In the genomic region with DNA sequence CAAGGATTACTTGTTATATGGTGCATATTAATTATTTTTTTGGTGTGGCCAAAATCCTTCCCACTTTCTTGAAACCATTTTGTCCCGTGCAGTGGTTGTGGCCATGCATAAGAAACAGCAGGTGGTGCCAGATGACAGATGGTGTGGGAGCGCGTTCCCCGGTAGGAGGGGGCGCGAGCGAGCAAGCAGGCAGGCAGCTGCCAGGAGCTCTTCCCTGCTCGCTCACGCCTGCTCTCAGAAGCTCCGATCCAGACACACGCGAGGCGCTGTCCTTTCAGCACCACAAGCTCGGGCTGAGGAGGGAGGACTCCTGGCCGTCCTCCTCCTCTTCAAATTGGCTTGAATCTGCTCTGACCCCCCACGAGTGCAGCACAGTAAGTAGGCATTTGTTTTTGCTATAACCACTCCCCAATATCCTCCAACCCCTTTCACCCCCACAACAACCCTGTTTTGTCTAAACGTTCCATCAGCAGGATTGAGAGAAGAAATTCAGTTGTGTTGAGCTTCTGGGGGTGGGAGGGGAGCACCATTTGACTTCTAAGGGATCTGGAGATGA, we compare ENCODE assay signal across 2 cellular contexts.
TF ChIP-seq lines count a peak whose summit lies in the region.

A gene (plus strand): TSS at position 237 of the 556 bp plus-strand sequence. CDS start 1,050 bp downstream, outside the sequence.

TF ChIP-seq in A549, 52 proteins besides CTCF, POLR2A, EP300 and RAD21 (continued from another document):
- TF ChIP-seq, protein P1, sequence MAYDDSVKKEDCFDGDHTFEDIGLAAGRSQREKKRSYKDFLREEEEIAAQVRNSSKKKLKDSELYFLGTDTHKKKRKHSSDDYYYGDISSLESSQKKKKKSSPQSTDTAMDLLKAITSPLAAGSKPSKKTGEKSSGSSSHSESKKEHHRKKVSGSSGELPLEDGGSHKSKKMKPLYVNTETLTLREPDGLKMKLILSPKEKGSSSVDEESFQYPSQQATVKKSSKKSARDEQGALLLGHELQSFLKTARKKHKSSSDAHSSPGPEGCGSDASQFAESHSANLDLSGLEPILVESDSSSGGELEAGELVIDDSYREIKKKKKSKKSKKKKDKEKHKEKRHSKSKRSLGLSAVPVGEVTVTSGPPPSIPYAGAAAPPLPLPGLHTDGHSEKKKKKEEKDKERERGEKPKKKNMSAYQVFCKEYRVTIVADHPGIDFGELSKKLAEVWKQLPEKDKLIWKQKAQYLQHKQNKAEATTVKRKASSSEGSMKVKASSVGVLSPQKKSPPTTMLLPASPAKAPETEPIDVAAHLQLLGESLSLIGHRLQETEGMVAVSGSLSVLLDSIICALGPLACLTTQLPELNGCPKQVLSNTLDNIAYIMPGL (CRISPR knock-in tag; IDR thresholded peaks at IDR 0.05; ENCODE audit: borderline replicate concordance) = no peak
- peak; percentile 90 for TF ChIP-seq SMC3 (IDR thresholded peaks at IDR 0.05)
- TF ChIP-seq, protein P2, sequence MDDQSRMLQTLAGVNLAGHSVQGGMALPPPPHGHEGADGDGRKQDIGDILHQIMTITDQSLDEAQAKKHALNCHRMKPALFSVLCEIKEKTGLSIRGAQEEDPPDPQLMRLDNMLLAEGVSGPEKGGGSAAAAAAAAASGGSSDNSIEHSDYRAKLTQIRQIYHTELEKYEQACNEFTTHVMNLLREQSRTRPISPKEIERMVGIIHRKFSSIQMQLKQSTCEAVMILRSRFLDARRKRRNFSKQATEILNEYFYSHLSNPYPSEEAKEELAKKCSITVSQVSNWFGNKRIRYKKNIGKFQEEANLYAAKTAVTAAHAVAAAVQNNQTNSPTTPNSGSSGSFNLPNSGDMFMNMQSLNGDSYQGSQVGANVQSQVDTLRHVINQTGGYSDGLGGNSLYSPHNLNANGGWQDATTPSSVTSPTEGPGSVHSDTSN (IDR thresholded peaks at IDR 0.05) = no peak
- TF ChIP-seq, protein P3, sequence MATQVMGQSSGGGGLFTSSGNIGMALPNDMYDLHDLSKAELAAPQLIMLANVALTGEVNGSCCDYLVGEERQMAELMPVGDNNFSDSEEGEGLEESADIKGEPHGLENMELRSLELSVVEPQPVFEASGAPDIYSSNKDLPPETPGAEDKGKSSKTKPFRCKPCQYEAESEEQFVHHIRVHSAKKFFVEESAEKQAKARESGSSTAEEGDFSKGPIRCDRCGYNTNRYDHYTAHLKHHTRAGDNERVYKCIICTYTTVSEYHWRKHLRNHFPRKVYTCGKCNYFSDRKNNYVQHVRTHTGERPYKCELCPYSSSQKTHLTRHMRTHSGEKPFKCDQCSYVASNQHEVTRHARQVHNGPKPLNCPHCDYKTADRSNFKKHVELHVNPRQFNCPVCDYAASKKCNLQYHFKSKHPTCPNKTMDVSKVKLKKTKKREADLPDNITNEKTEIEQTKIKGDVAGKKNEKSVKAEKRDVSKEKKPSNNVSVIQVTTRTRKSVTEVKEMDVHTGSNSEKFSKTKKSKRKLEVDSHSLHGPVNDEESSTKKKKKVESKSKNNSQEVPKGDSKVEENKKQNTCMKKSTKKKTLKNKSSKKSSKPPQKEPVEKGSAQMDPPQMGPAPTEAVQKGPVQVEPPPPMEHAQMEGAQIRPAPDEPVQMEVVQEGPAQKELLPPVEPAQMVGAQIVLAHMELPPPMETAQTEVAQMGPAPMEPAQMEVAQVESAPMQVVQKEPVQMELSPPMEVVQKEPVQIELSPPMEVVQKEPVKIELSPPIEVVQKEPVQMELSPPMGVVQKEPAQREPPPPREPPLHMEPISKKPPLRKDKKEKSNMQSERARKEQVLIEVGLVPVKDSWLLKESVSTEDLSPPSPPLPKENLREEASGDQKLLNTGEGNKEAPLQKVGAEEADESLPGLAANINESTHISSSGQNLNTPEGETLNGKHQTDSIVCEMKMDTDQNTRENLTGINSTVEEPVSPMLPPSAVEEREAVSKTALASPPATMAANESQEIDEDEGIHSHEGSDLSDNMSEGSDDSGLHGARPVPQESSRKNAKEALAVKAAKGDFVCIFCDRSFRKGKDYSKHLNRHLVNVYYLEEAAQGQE (IDR thresholded peaks at IDR 0.05) = peak; percentile 95
- TF ChIP-seq RNF2 (IDR thresholded peaks at IDR 0.05; ENCODE audit: borderline replicate concordance, low read depth) = no peak

TF ChIP-seq in SK-N-SH, 30 proteins besides CTCF, POLR2A, EP300 and RAD21 (continued from another document):
- TF ChIP-seq NRF1 (IDR thresholded peaks at IDR 0.05; ENCODE audit: low read depth, low read length) = 0 out of 2 replicates have a peak, but pooled peaks have one; percentile 24
- TF ChIP-seq GATA2 (CRISPR knock-in tag; IDR thresholded peaks at IDR 0.05) = no peak
- no peak for TF ChIP-seq FOXM1 (IDR thresholded peaks at IDR 0.05; ENCODE audit: low read depth)
- no peak for TF ChIP-seq GABPA (IDR thresholded peaks at IDR 0.05; ENCODE audit: low read depth)
- no peak for TF ChIP-seq NFIC (IDR thresholded peaks at IDR 0.05; ENCODE audit: borderline replicate concordance)
- TF ChIP-seq MXI1 (IDR thresholded peaks at IDR 0.05; ENCODE audit: low read depth, low read length) = peak; percentile 96
- TF ChIP-seq SIN3A (IDR thresholded peaks at IDR 0.05; ENCODE audit: borderline replicate concordance, low read depth, low read length) = peak; percentile 58; the same call in 1 of the 2 replicates
- no peak for TF ChIP-seq RFX5 (IDR thresholded peaks at IDR 0.05; ENCODE audit: low read length)
- peak; percentile 57 for TF ChIP-seq CHD2 (IDR thresholded peaks at IDR 0.05; ENCODE audit: low read length, partially characterized antibody)
- peak; percentile 99 for TF ChIP-seq SMC3 (IDR thresholded peaks at IDR 0.05; ENCODE audit: low read depth, low read length)
- no peak for TF ChIP-seq MEF2A (IDR thresholded peaks at IDR 0.05; ENCODE audit: borderline replicate concordance, low read depth)
- TF ChIP-seq TEAD4 (IDR thresholded peaks at IDR 0.05; ENCODE audit: borderline replicate concordance, insufficient read depth) = no peak
- TF ChIP-seq, protein P4, sequence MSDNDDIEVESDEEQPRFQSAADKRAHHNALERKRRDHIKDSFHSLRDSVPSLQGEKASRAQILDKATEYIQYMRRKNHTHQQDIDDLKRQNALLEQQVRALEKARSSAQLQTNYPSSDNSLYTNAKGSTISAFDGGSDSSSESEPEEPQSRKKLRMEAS (IDR thresholded peaks at IDR 0.05; ENCODE audit: low read depth) = no peak
- TF ChIP-seq, protein P3 (IDR thresholded peaks at IDR 0.05; ENCODE audit: low read depth, low read length) = peak; percentile 96
- no peak for TF ChIP-seq TAF1 (IDR thresholded peaks at IDR 0.05; ENCODE audit: borderline replicate concordance, low read depth, low read length)
